ENCODE assay signal across 8 cellular contexts in the genomic region with DNA sequence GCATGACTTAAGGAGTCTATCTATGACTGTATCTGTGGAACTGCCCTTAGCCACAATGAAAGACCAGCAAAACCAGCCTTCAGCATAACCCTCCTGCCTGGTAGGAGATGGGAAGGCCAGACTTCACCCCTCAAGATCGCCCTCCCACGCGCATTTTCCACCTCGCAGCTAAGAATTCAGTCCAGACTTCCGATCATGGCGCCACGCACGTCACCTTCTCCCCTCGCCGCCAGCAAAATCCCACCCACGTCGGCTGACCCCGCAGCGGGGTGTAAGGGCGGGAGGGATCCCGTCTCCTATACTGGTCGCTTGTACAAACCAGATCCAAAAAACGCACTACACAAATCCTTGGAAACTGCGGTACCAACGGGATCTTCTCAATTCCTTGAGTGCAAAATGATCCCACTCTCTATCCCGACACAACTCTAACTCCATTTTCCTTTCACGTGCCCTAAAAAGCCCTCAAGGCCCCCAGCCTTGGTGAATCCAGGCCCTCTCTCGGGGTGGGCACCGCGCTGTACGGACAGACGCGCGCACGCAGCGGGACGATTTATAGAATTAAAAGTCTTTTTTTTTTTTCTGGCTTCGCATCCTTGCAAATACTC. TPM values are rescaled to one million over a fixed set of nuclear protein-coding genes. Genes with fewer than 3 reads are reported as not detected.
A peak's percentile ranks its signal among the peaks of the same experiment; 100 is the strongest.
DNase-seq lines count a peak whose midpoint lies in the region; ATAC-seq and TF ChIP-seq lines count a peak whose summit lies in the region.

No MANE protein-coding gene starts in this region.

- H3K9ac ChIP-seq in SK-N-MC (ENCODE audit: insufficient read length), result peak overlapping the region; percentile 91

- H3K27me3 ChIP-seq in left ventricle myocardium inferior (ENCODE audit: low read depth), result no peaks in the 10 kb centered on the region

- H3K4me1 ChIP-seq in HEK293 (ENCODE audit: control insufficient read depth, insufficient read depth, low read length), result peaks cover 8% of the 10 kb centered on the region; the same call in 1 of the 2 replicates
- H3K4me1 ChIP-seq in left ventricle myocardium inferior, result peaks cover 42% of the 10 kb centered on the region
- no peaks in the 10 kb centered on the region for H3K4me1 ChIP-seq in urinary bladder (ENCODE audit: insufficient read depth)

- intact Hi-C loops in left ventricle myocardium inferior (cut with micrococcal nuclease) (loop anchor here (10.0 kb wide), 1 partner anchor 90 kb away; no protein-coding TSS in a partner anchor), posterior cingulate gyrus (cut with DNase I) (loop anchor here (5.0 to 10.0 kb wide), 5 partner anchors 100 to 593 kb away; a partner anchor contains a TSS)

- no peak for ATAC-seq in HG03378 (IDR thresholded peaks at IDR 0.05; ENCODE audit: unreplicated experiment)

- H3K4me3 ChIP-seq in AG10803 (ENCODE audit: low read length) (peak overlapping the region; percentile 77), HEK293 (ENCODE audit: low read depth, low read length) (peak overlapping the region; percentile 48), SK-N-MC (peak overlapping the region; percentile 83), left ventricle myocardium inferior (peak overlapping the region; percentile 94), urinary bladder (ENCODE audit: low read depth, low read length) (peak overlapping the region; percentile 94)

- peak; percentile 77 for DNase-seq in AG10803 (ENCODE audit: low read depth)
- no peak for DNase-seq in SK-N-MC (ENCODE audit: low read depth, low spot score)
- DNase-seq in amniotic stem cell (lab: John Stamatoyannopoulos, UW), result peak; percentile 32
- DNase-seq in left ventricle myocardium inferior, result peak; percentile 70
- DNase-seq in posterior cingulate gyrus, result peak; percentile 36 to 87 (median 47)

- CTCF ChIA-PET in HEK293 (lab: Yijun Ruan, JAX), result interaction anchor here (0.6 to 2.0 kb wide), 3 partner anchors 46 to 96 kb away, joined by 3 to 4 read pairs (median 3); no protein-coding TSS in a partner anchor

- H3K36me3 ChIP-seq in HEK293 (ENCODE audit: control insufficient read depth in 2 of 2, insufficient read depth in 1 of 2, low read length in 2 of 2) (no peaks in the 10 kb centered on the region), SK-N-MC (ENCODE audit: insufficient read depth, low read length) (no peaks in the 10 kb centered on the region), left ventricle myocardium inferior (no peaks in the 10 kb centered on the region), urinary bladder (ENCODE audit: insufficient read depth) (no peaks in the 10 kb centered on the region)

- TF ChIP-seq CTCF in AG10803 (conservative IDR thresholded peaks at IDR 0.05; ENCODE audit: low read length) (0 out of 2 replicates have a peak, but pooled peaks have one; percentile 17), HEK293 (tag by site-specific recombination; IDR thresholded peaks at IDR 0.05) (peak; percentile 59), left ventricle myocardium inferior (IDR thresholded peaks at IDR 0.05; ENCODE audit: borderline replicate concordance) (no peak)

- POLR2A ChIA-PET in HEK293 (lab: Yijun Ruan, JAX), result interaction anchor here (0.9 kb wide), 1 partner anchor 9 kb away, joined by 3 read pairs; no protein-coding TSS in a partner anchor

- H3K27ac ChIP-seq in HEK293 (ENCODE audit: extremely low read depth, low read depth, low read length) (peak overlapping the region; percentile 99), SK-N-MC (peak overlapping the region; percentile 78), left ventricle myocardium inferior (replicated peaks) (peak overlapping the region; percentile 99), urinary bladder (ENCODE audit: low read depth) (peak overlapping the region; percentile 93)

- no peaks in the 10 kb centered on the region for H3K9me3 ChIP-seq in HEK293 (ENCODE audit: control insufficient read depth, insufficient read depth, low read depth, low read length)
- no peaks in the 10 kb centered on the region for H3K9me3 ChIP-seq in SK-N-MC (ENCODE audit: low read depth, low read length)
- H3K9me3 ChIP-seq in left ventricle myocardium inferior (replicated peaks), result no peaks in the 10 kb centered on the region

- WGBS in urinary bladder, result under 1% methylated on average over 33 of the region's 33 CpGs

TF ChIP-seq in HEK293, 187 proteins besides CTCF, POLR2A, EP300 and RAD21 (continues in another document):
- TF ChIP-seq ZNF23 (tag by site-specific recombination; IDR thresholded peaks at IDR 0.05; ENCODE audit: borderline replicate concordance) (no peak), ZNF248 (tag by site-specific recombination; IDR thresholded peaks at IDR 0.05) (no peak), SP2 (tag by site-specific recombination; IDR thresholded peaks at IDR 0.05) (peak; percentile 71), ZNF266 (tag by site-specific recombination; IDR thresholded peaks at IDR 0.05; ENCODE audit: low read depth) (no peak), ZBTB17 (tag by site-specific recombination; IDR thresholded peaks at IDR 0.05) (peak; percentile 54; the same call in 1 of the 2 replicates), ZNF221 (tag by site-specific recombination; IDR thresholded peaks at IDR 0.05; ENCODE audit: borderline replicate concordance) (no peak), KLF16 (tag by site-specific recombination; IDR thresholded peaks at IDR 0.05) (peak; percentile 25; the same call in 1 of the 2 replicates), ZSCAN23 (tag by site-specific recombination; IDR thresholded peaks at IDR 0.05) (no peak), ZNF76 (tag by site-specific recombination; IDR thresholded peaks at IDR 0.05; ENCODE audit: borderline replicate concordance, low read depth) (peak; percentile 11; the same call in 1 of the 2 replicates), OSR2 (tag by site-specific recombination; IDR thresholded peaks at IDR 0.05) (no peak), HOXA7 (CRISPR knock-in tag; IDR thresholded peaks at IDR 0.05; ENCODE audit: borderline replicate concordance) (no peak), ZSCAN30 (tag by site-specific recombination; IDR thresholded peaks at IDR 0.05) (no peak), BCL11B (tag by site-specific recombination; IDR thresholded peaks at IDR 0.05; ENCODE audit: low read depth) (no peak), EGR2 (tag by site-specific recombination; IDR thresholded peaks at IDR 0.05; ENCODE audit: low read depth) (peak; percentile 91), ZNF112 (tag by site-specific recombination; IDR thresholded peaks at IDR 0.05) (no peak)
- TF ChIP-seq, protein P1, sequence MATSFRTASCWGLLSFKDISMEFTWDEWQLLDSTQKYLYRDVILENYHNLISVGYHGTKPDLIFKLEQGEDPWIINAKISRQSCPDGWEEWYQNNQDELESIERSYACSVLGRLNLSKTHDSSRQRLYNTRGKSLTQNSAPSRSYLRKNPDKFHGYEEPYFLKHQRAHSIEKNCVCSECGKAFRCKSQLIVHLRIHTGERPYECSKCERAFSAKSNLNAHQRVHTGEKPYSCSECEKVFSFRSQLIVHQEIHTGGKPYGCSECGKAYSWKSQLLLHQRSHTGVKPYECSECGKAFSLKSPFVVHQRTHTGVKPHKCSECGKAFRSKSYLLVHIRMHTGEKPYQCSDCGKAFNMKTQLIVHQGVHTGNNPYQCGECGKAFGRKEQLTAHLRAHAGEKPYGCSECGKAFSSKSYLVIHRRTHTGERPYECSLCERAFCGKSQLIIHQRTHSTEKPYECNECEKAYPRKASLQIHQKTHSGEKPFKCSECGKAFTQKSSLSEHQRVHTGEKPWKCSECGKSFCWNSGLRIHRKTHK (tag by site-specific recombination; IDR thresholded peaks at IDR 0.05), result no peak
- TF ChIP-seq, protein P2, sequence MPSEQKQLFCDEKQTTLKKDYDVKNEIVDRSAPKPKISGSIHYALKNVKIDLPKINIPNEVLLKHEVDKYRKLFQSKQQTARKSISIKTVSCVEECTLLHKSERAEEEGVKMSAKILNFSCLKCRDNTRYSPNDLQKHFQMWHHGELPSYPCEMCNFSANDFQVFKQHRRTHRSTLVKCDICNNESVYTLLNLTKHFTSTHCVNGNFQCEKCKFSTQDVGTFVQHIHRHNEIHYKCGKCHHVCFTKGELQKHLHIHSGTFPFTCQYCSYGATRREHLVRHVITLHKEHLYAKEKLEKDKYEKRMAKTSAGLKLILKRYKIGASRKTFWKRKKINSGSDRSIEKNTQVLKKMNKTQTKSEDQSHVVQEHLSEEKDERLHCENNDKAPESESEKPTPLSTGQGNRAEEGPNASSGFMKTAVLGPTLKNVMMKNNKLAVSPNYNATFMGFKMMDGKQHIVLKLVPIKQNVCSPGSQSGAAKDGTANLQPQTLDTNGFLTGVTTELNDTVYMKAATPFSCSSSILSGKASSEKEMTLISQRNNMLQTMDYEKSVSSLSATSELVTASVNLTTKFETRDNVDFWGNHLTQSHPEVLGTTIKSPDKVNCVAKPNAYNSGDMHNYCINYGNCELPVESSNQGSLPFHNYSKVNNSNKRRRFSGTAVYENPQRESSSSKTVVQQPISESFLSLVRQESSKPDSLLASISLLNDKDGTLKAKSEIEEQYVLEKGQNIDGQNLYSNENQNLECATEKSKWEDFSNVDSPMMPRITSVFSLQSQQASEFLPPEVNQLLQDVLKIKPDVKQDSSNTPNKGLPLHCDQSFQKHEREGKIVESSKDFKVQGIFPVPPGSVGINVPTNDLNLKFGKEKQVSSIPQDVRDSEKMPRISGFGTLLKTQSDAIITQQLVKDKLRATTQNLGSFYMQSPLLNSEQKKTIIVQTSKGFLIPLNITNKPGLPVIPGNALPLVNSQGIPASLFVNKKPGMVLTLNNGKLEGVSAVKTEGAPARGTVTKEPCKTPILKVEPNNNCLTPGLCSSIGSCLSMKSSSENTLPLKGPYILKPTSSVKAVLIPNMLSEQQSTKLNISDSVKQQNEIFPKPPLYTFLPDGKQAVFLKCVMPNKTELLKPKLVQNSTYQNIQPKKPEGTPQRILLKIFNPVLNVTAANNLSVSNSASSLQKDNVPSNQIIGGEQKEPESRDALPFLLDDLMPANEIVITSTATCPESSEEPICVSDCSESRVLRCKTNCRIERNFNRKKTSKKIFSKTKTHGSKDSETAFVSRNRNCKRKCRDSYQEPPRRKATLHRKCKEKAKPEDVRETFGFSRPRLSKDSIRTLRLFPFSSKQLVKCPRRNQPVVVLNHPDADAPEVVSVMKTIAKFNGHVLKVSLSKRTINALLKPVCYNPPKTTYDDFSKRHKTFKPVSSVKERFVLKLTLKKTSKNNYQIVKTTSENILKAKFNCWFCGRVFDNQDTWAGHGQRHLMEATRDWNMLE (tag by site-specific recombination; conservative IDR thresholded peaks at IDR 0.05; ENCODE audit: low read depth), result no peak

RNA-seq across cellular contexts. Expression of a gene that starts 1.0 kb away (rescaled TPM):
- 51.7 TPM for total RNA-seq in left ventricle myocardium inferior
- 86.7 TPM for total RNA-seq in urinary bladder
- polyA plus RNA-seq in urinary bladder, result 20.1 TPM
